31 cellular contexts compared by ENCODE assay signal in genomic region chr17:78211032-78211431, GRCh38. TPM values are rescaled to one million over a fixed set of nuclear protein-coding genes. Genes with fewer than 3 reads are reported as not detected.
"Had no signal": no experiment of that assay in that cellular context is flagged by ENCODE, and none has a peak within 500 bp of the region (broad histone marks: within the 10 kb centered on the region; RNA-seq: fewer than 3 reads in every experiment).

No MANE protein-coding gene starts in this region.

- H3K9me3 Mint-ChIP-seq: endodermal cell; naive B cell; natural killer cell treated with Interleukin-12 subunit alpha and Interleukin-12 subunit beta and Interleukin-15 and Interleukin-18, amount 100 ng/mL, for 72 hours; neural progenitor cell; stimulated activated naive CD8-positive, alpha-beta T cell treated with anti-CD3 and anti-CD28 coated beads, Interleukin-15, amount 100 ng/mL, for 72 hours had no signal

- H3K27me3 Mint-ChIP-seq: naive B cell; natural killer cell treated with Interleukin-12 subunit alpha and Interleukin-12 subunit beta and Interleukin-15 and Interleukin-18, amount 100 ng/mL, for 72 hours; stimulated activated naive CD8-positive, alpha-beta T cell treated with anti-CD3 and anti-CD28 coated beads, Interleukin-15, amount 100 ng/mL, for 72 hours had no signal

- H3K4me3 Mint-ChIP-seq: endodermal cell; naive B cell; natural killer cell treated with Interleukin-12 subunit alpha and Interleukin-12 subunit beta and Interleukin-15 and Interleukin-18, amount 100 ng/mL, for 72 hours; neural progenitor cell; stimulated activated naive CD8-positive, alpha-beta T cell treated with anti-CD3 and anti-CD28 coated beads, Interleukin-15, amount 100 ng/mL, for 72 hours had no signal

- H3K36me3 Mint-ChIP-seq: naive B cell; natural killer cell treated with Interleukin-12 subunit alpha and Interleukin-12 subunit beta and Interleukin-15 and Interleukin-18, amount 100 ng/mL, for 72 hours had no signal

- H3K27ac Mint-ChIP-seq: endodermal cell; natural killer cell treated with Interleukin-12 subunit alpha and Interleukin-12 subunit beta and Interleukin-15 and Interleukin-18, amount 100 ng/mL, for 72 hours; neural progenitor cell had no signal

- DNase-seq: dorsolateral prefrontal cortex; effector CD4-positive, alpha-beta T cell; endodermal cell; foreskin fibroblast; gastrocnemius medialis; head of caudate nucleus; left ventricle myocardium superior; lower lobe of right lung; naive B cell; nucleus accumbens; stimulated activated CD4-positive, alpha-beta T cell treated with anti-CD3 and anti-CD28 coated beads, Interleukin-12 subunit alpha, Interleukin-12 subunit beta, amount 100 ng/mL, for 4 hours; stimulated activated CD4-positive, alpha-beta T cell treated with anti-CD3 and anti-CD28 coated beads, Interleukin-1b, Interleukin-23, amount 100 ng/mL, for 48 hours; stimulated activated CD4-positive, alpha-beta T cell treated with anti-CD3 and anti-CD28 coated beads, Interleukin-4, amount 100 ng/mL, for 1 hour; stimulated activated CD8-positive, alpha-beta memory T cell treated with anti-CD3 and anti-CD28 coated beads, Interleukin-4, amount 100 ng/mL, for 48 hours; stimulated activated naive CD4-positive, alpha-beta T cell; stimulated activated naive CD8-positive, alpha-beta T cell treated with anti-CD3 and anti-CD28 coated beads, Interleukin-15, amount 100 ng/mL, for 72 hours; transverse colon; upper lobe of right lung; uterus had no signal

RNA-seq across cellular contexts. Expression of gene BIRC5, which starts 3.0 kb away (rescaled TPM):
- total RNA-seq: mesenteric fat pad had no signal

RNA-seq across cellular contexts. Expression of gene TMEM235, which starts 20.4 kb away (rescaled TPM):
- total RNA-seq: esophagus mucosa; gastrocnemius medialis; glomerular endothelial cell; left ventricle myocardium superior; lower lobe of right lung; mesenteric fat pad; mononuclear cell; natural killer cell treated with Interleukin-12 subunit alpha and Interleukin-12 subunit beta and Interleukin-15 and Interleukin-18, amount 100 ng/mL, for 72 hours; osteocyte; prostate gland; right atrium auricular region; sciatic nerve; smooth muscle cell; suprapubic skin; transverse colon; upper lobe of right lung; uterus had no signal
